ENCODE assay signal across 11 cellular contexts in genomic region chr4:122524176-122524575, GRCh38.
"Had no signal": no experiment of that assay in that cellular context is flagged by ENCODE, and none has a peak within 500 bp of the region (broad histone marks: within the 10 kb centered on the region; RNA-seq: fewer than 3 reads in every experiment).

No MANE protein-coding gene starts in this region.

- H2AFZ ChIP-seq: GM23248, GM23338 had no signal

- H3K9ac ChIP-seq: GM23248 had no signal

- H3K27ac ChIP-seq: GM23248 had no signal

- H3K4me3 ChIP-seq: GM23248, GM23338, HAP-1 had no signal

- H3K4me1 ChIP-seq: HAP-1 had no signal

- FAIRE-seq: H1, H54 had no signal

- H3K4me2 ChIP-seq: GM23338 had no signal

- ATAC-seq: GM23338, HCT116 had no signal

- DNase-seq: GM23248, GOT3, H7, H9, HCEC 1CT, HFFc6 had no signal

- H3K36me3 ChIP-seq: HAP-1 had no signal
